Comparison of ENCODE assay signal across 15 cellular contexts in genomic region chr10:74587109-74587508, GRCh38.
DNase-seq lines count a peak whose midpoint lies in the region; ATAC-seq, FAIRE-seq and TF ChIP-seq lines count a peak whose summit lies in the region.
"Had no signal": no experiment of that assay in that cellular context is flagged by ENCODE, and none has a peak within 500 bp of the region (broad histone marks: within the 10 kb centered on the region; RNA-seq: fewer than 3 reads in every experiment).

No MANE protein-coding gene starts in this region.

- H3K27me3 Mint-ChIP-seq in MCF 10A (ENCODE audit: insufficient read depth, unreplicated experiment) = no peaks in the 10 kb centered on the region

- H2AFZ ChIP-seq in mammary epithelial cell (ENCODE audit: low read depth, low read length) = no peak overlapping the region
- H2AFZ ChIP-seq in HepG2 (ENCODE audit: low read length) = no peak overlapping the region
- H2AFZ ChIP-seq in hepatocyte = no peak overlapping the region

- DNase-seq in MCF 10A (ENCODE audit: unreplicated experiment) (no peak), mammary epithelial cell (no peak), HepG2 (ENCODE audit: low spot score) (no peak), thyroid gland (no peak), hepatocyte (ENCODE audit: low spot score) (no peak), GF-D8 (lab: John Stamatoyannopoulos, UW) (no peak)
- DNase-seq: activated CD8-positive, alpha-beta memory T cell treated with anti-CD3 and anti-CD28 coated beads, Interleukin-2, amount 50 U/mL, for 4 hours; GOT3; midbrain; NCI-H2029 treated with DMSO at 0.1 percent for 48 hours; NCI-H774; stimulated activated CD4-positive, alpha-beta T cell treated with anti-CD3 and anti-CD28 coated beads, Interleukin-2, amount 100 ng/mL, for 24 hours had no signal

- ATAC-seq in HepG2 (peak; percentile 53; the same call in 1 of the 3 replicates), GM21737 (IDR thresholded peaks at IDR 0.05; ENCODE audit: unreplicated experiment) (no peak)

- peaks cover 6% of the 10 kb centered on the region for H3K36me3 ChIP-seq in mammary epithelial cell (ENCODE audit: insufficient read depth, low read length)
- peaks cover 2 to 4% of the 10 kb centered on the region in 2 experiments; a peak in 1 of 5 replicates for H3K36me3 ChIP-seq in HepG2 (replicated peaks in 1 of 2; ENCODE audit: control insufficient read depth in 1 of 2, insufficient read depth in 2 of 2, low read length in 2 of 2)
- H3K36me3 ChIP-seq in thyroid gland = no peaks in the 10 kb centered on the region
- no peaks in the 10 kb centered on the region for H3K36me3 ChIP-seq in hepatocyte (replicated peaks; ENCODE audit: insufficient read depth, low read depth)
- H3K36me3 ChIP-seq: vagina had no signal

- BruUV-seq in MCF 10A (replicated peaks; lab: Mats Ljungman, UMichigan) (no TSS peak), mammary epithelial cell (replicated peaks; lab: Mats Ljungman, UMichigan) (no TSS peak), HepG2 (replicated peaks; lab: Mats Ljungman, UMichigan) (no TSS peak)

- intact Hi-C loops in MCF 10A (cut with micrococcal nuclease) (no loop called here), mammary epithelial cell (cut with micrococcal nuclease) (no loop called here), HepG2 (cut with micrococcal nuclease; ENCODE audit: unreplicated experiment) (no loop called here), thyroid gland (cut with DNase I) (no loop called here)

- 0 out of 4 replicates have a peak, but pooled peaks of 1 of the 2 experiments have one; percentile 7 for TF ChIP-seq EP300 in HepG2 (IDR thresholded peaks at IDR 0.05; ENCODE audit: low read depth in 2 of 2, low read length in 2 of 2)
- TF ChIP-seq EP300 in HepG2 (CRISPR knock-in tag; IDR thresholded peaks at IDR 0.05; ENCODE audit: borderline replicate concordance) = no peak

- TF ChIP-seq CTCF in MCF 10A (IDR thresholded peaks at IDR 0.05; ENCODE audit: unreplicated experiment) (no peak), mammary epithelial cell (conservative IDR thresholded peaks at IDR 0.05 in 1 of 2, IDR thresholded peaks at IDR 0.05 in 1 of 2; ENCODE audit: extremely low read depth in 1 of 2, insufficient read depth in 1 of 2, low read depth in 1 of 2, low read length in 2 of 2) (no peak), VCaP (conservative IDR thresholded peaks at IDR 0.05) (no peak), HepG2 (CRISPR knock-in tag; IDR thresholded peaks at IDR 0.05) (no peak), thyroid gland (IDR thresholded peaks at IDR 0.05) (no peak), hepatocyte (IDR thresholded peaks at IDR 0.05; ENCODE audit: poor library complexity) (no peak)

- no peaks in the 10 kb centered on the region for H3K9me2 ChIP-seq in hepatocyte (replicated peaks; ENCODE audit: insufficient read depth)

- TF ChIP-seq POLR2A in HepG2 (IDR thresholded peaks at IDR 0.05; ENCODE audit: insufficient read depth in 1 of 2, low read depth in 2 of 2, low read length in 2 of 2) = no peak
- no peak for TF ChIP-seq POLR2A in thyroid gland (IDR thresholded peaks at IDR 0.05)

- H3K79me2 ChIP-seq in mammary epithelial cell (ENCODE audit: insufficient read depth, low read length) (no peaks in the 10 kb centered on the region), HepG2 (ENCODE audit: insufficient read depth, low read length) (no peaks in the 10 kb centered on the region), hepatocyte (no peaks in the 10 kb centered on the region)

- H3K27ac Mint-ChIP-seq in MCF 10A (ENCODE audit: low read depth, unreplicated experiment) = peak overlapping the region; percentile 69

- H3K9me3 Mint-ChIP-seq in MCF 10A (ENCODE audit: unreplicated experiment) = no peaks in the 10 kb centered on the region

- CTCF ChIA-PET in MCF 10A (lab: Yijun Ruan, JAX) (interaction anchor here (0.5 kb wide), 1 partner anchor 195 kb away, joined by 3 read pairs; no protein-coding TSS in a partner anchor), mammary epithelial cell (lab: Charles Lee; ENCODE audit: low non-redundant PET) (no interaction called here), HepG2 (lab: Yijun Ruan, JAX; ENCODE audit: low intra/inter-chr PET ratio, low total read pairs) (no interaction called here)

- in situ Hi-C loops in mammary epithelial cell (cut with MboI; ENCODE audit: low sequenced_read_pairs in 2 of 2) = no loop called here
- in situ Hi-C loops in HepG2 (cut with HindIII; ENCODE audit: extremely low pct_ligation_motif_present, low pct_unique_long_range_greater_than_20kb) = no loop called here

- dilution Hi-C loops in mammary epithelial cell (cut with HindIII; ENCODE audit: low sequenced_read_pairs) = no loop called here

- no peak for FAIRE-seq in HepG2 (lab: Jason Lieb, UNC)

- H3K9me3 ChIP-seq in mammary epithelial cell (replicated peaks; ENCODE audit: insufficient read depth, low read length) (no peaks in the 10 kb centered on the region), HepG2 (ENCODE audit: low read length) (no peaks in the 10 kb centered on the region), thyroid gland (no peaks in the 10 kb centered on the region), hepatocyte (ENCODE audit: low read depth) (no peaks in the 10 kb centered on the region)
- H3K9me3 ChIP-seq: vagina had no signal

- 100% methylated on average over 2 of the region's 2 CpGs for WGBS in mammary epithelial cell (ENCODE audit: low coverage, missing lambda C conversion rate)
- whole genome bisulfite sequencing in HepG2 (ENCODE audit: low lambda C conversion rate) = 85% methylated on average over 2 of the region's 2 CpGs
- 94 to 95% methylated on average over 2 of the region's 2 CpGs for WGBS in thyroid gland, 2 donors
- WGBS in hepatocyte (ENCODE audit: low lambda C conversion rate, missing lambda C conversion rate) = 87% methylated on average over 2 of the region's 2 CpGs

- H4K20me1 ChIP-seq in mammary epithelial cell (ENCODE audit: insufficient read depth, low read length) (no peaks in the 10 kb centered on the region), HepG2 (ENCODE audit: insufficient read depth, low read length) (no peaks in the 10 kb centered on the region), hepatocyte (ENCODE audit: insufficient read depth, poor library complexity, severe bottlenecking) (no peaks in the 10 kb centered on the region)

- H3K4me1 Mint-ChIP-seq in MCF 10A (ENCODE audit: insufficient read depth, unreplicated experiment) = peaks cover 37% of the 10 kb centered on the region

- H3K4me1 ChIP-seq in mammary epithelial cell (ENCODE audit: insufficient read depth, low read length) (peaks cover 20% of the 10 kb centered on the region), HepG2 (ENCODE audit: insufficient read depth, low read length) (peaks cover 25% of the 10 kb centered on the region), thyroid gland (peaks cover 56 to 60% of the 10 kb centered on the region in 2 donors), hepatocyte (ENCODE audit: insufficient read depth) (peaks cover 28% of the 10 kb centered on the region)

- peaks cover 5% of the 10 kb centered on the region for H3K36me3 Mint-ChIP-seq in MCF 10A (ENCODE audit: insufficient read depth, unreplicated experiment)

- TF ChIP-seq RAD21 in HepG2 (CRISPR knock-in tag; IDR thresholded peaks at IDR 0.05) = no peak

- H3K4me2 ChIP-seq in mammary epithelial cell (ENCODE audit: insufficient read depth, low read depth, low read length) = no peak overlapping the region
- no peak overlapping the region for H3K4me2 ChIP-seq in HepG2 (ENCODE audit: low read depth, low read length)
- no peak overlapping the region for H3K4me2 ChIP-seq in hepatocyte

- POLR2A ChIA-PET in MCF 10A (lab: Yijun Ruan, JAX) (interaction anchor here (0.6 to 1.4 kb wide), 4 partner anchors 10 to 437 kb away, joined by 3 to 5 read pairs (median 3); no protein-coding TSS in a partner anchor), HepG2 (lab: Yijun Ruan, JAX) (no interaction called here)

- no peak overlapping the region for H3K27ac ChIP-seq in mammary epithelial cell (ENCODE audit: insufficient read depth, low read depth, low read length)
- H3K27ac ChIP-seq in VCaP = peak overlapping the region; percentile 93
- peak overlapping the region; percentile 55 for H3K27ac ChIP-seq in HepG2 (ENCODE audit: extremely low read length, insufficient read depth, low read length)
- peak overlapping the region in 2 of 3 donors; percentile 84 to 95 for H3K27ac ChIP-seq in thyroid gland
- no peak overlapping the region for H3K27ac ChIP-seq in hepatocyte
- H3K27ac ChIP-seq: vagina had no signal

- H3K27me3 ChIP-seq in mammary epithelial cell (ENCODE audit: insufficient read depth, low read length) (no peaks in the 10 kb centered on the region), HepG2 (ENCODE audit: control insufficient read depth in 1 of 2, insufficient read depth in 2 of 2, low read length in 2 of 2) (no peaks in the 10 kb centered on the region), thyroid gland (no peaks in the 10 kb centered on the region), hepatocyte (no peaks in the 10 kb centered on the region)
- H3K27me3 ChIP-seq: vagina had no signal

- no peak overlapping the region for H3K9ac ChIP-seq in mammary epithelial cell (ENCODE audit: insufficient read depth, low read length)
- H3K9ac ChIP-seq in HepG2 (ENCODE audit: insufficient read depth, low read depth, low read length) = no peak overlapping the region

- H3K4me3 Mint-ChIP-seq in MCF 10A (ENCODE audit: unreplicated experiment) = no peak overlapping the region

- H3K4me3 ChIP-seq in mammary epithelial cell (replicated peaks in 1 of 3; ENCODE audit: insufficient read depth in 1 of 3, low read depth in 2 of 3, low read length in 3 of 3) (no peak overlapping the region), HepG2 (replicated peaks in 1 of 3; ENCODE audit: insufficient read depth in 1 of 3, low read depth in 2 of 3, low read length in 3 of 3) (no peak overlapping the region), thyroid gland (replicated peaks in 1 of 3) (no peak overlapping the region), hepatocyte (no peak overlapping the region)
- H3K4me3 ChIP-seq: vagina had no signal

Comparison
In these comparisons a context has a peak if more than half of its experiments do, and no peak if none do; other contexts are left out.
1. H3K27ac ChIP-seq: peak in VCaP (single experiment), HepG2 (single experiment) and thyroid gland (2 of 3); none in mammary epithelial cell (single experiment) and hepatocyte (single experiment).